Comparison of ENCODE assay signal across 19 cellular contexts in genomic region chr1:34816778-34817177, GRCh38. TPM values are rescaled to one million over a fixed set of nuclear protein-coding genes. Genes with fewer than 3 reads are reported as not detected.
DNase-seq lines count a peak whose midpoint lies in the region; ATAC-seq and TF ChIP-seq lines count a peak whose summit lies in the region.
"Had no signal": no experiment of that assay in that cellular context is flagged by ENCODE, and none has a peak within 500 bp of the region (broad histone marks: within the 10 kb centered on the region; RNA-seq: fewer than 3 reads in every experiment).

No MANE protein-coding gene starts in this region.

- DNase-seq in colonic mucosa, result peak; percentile 7
- DNase-seq in esophagus muscularis mucosa (ENCODE audit: extremely low spot score), result peak; percentile 57
- peak; percentile 7 for DNase-seq in osteocyte (ENCODE audit: extremely low spot score, unreplicated experiment)
- DNase-seq in stimulated activated CD4-positive, alpha-beta T cell treated with anti-CD3 and anti-CD28 coated beads, Interleukin-15, amount 100 ng/mL, for 24 hours, result no peak
- DNase-seq in activated naive CD4-positive, alpha-beta T cell treated with anti-CD3 and anti-CD28 coated beads, Interleukin-2, amount 50 U/mL, for 16 hours, result no peak
- DNase-seq in NCI-H2081 treated with DMSO at 0.1 percent for 48 hours (lab: John Stamatoyannopoulos, UW), result no peak
- no peak for DNase-seq in T-cell
- DNase-seq: ACHN; BE2C; C1 segment of cervical spinal cord; CD4-positive, CD25-positive, alpha-beta regulatory T cell; CD8-positive, alpha-beta memory T cell; COR-L47; DMS 273 treated with DMSO at 0.1 percent for 48 hours; DMS53; GM23248 had no signal

- CTCF ChIA-PET in T-cell (lab: Charles Lee), result interaction anchor here in 1 of 2 donors (0.6 kb wide), 1 partner anchor 330 kb away, joined by 3 read pairs; no protein-coding TSS in a partner anchor

- no peak for TF ChIP-seq CTCF in colonic mucosa (IDR thresholded peaks at IDR 0.05)
- no peak for TF ChIP-seq CTCF in esophagus muscularis mucosa (IDR thresholded peaks at IDR 0.05)
- no peak for TF ChIP-seq CTCF in osteocyte (IDR thresholded peaks at IDR 0.05)

- H3K27ac Mint-ChIP-seq in osteocyte (ENCODE audit: unreplicated experiment) (no peak overlapping the region), T-cell (no peak overlapping the region)
- H3K27ac Mint-ChIP-seq: CD4-positive, CD25-positive, alpha-beta regulatory T cell had no signal

- POLR2A ChIA-PET in T-cell (lab: Charles Lee), result no interaction called here

- intact Hi-C loops in colonic mucosa (cut with DNase I), result no loop called here
- intact Hi-C loops in esophagus muscularis mucosa (cut with DNase I), result no loop called here

- H3K36me3 Mint-ChIP-seq in osteocyte (ENCODE audit: unreplicated experiment) (no peaks in the 10 kb centered on the region), T-cell (peaks cover 15% of the 10 kb centered on the region)

- peaks cover 8% of the 10 kb centered on the region for H3K4me1 Mint-ChIP-seq in osteocyte (ENCODE audit: unreplicated experiment)
- no peaks in the 10 kb centered on the region for H3K4me1 Mint-ChIP-seq in T-cell
- H3K4me1 Mint-ChIP-seq: CD4-positive, CD25-positive, alpha-beta regulatory T cell; CD8-positive, alpha-beta memory T cell had no signal

- H3K27me3 Mint-ChIP-seq in osteocyte (ENCODE audit: unreplicated experiment) (peaks cover 2% of the 10 kb centered on the region), T-cell (no peaks in the 10 kb centered on the region)
- H3K27me3 Mint-ChIP-seq: CD8-positive, alpha-beta memory T cell had no signal

- no peak for TF ChIP-seq POLR2A in esophagus muscularis mucosa (IDR thresholded peaks at IDR 0.05; ENCODE audit: low read depth)

- ATAC-seq in T-cell (replicated peaks in 1 of 4), result no peak

- H3K9ac ChIP-seq in colonic mucosa (ENCODE audit: low read depth in 2 of 2, low read length in 2 of 2), result no peak overlapping the region
- H3K9ac ChIP-seq: GM23248 had no signal

- 64% methylated on average over 3 of the region's 3 CpGs for WGBS in esophagus muscularis mucosa

- H3K9me3 ChIP-seq in colonic mucosa (no peaks in the 10 kb centered on the region), esophagus muscularis mucosa (no peaks in the 10 kb centered on the region)
- H3K9me3 ChIP-seq: BE2C, HAP-1 had no signal

- H3K4me3 Mint-ChIP-seq in osteocyte (ENCODE audit: unreplicated experiment) (no peak overlapping the region), T-cell (no peak overlapping the region)
- H3K4me3 Mint-ChIP-seq: CD4-positive, CD25-positive, alpha-beta regulatory T cell; CD8-positive, alpha-beta memory T cell had no signal

- H3K27ac ChIP-seq in colonic mucosa (no peak overlapping the region), esophagus muscularis mucosa (replicated peaks in 1 of 4) (no peak overlapping the region)
- H3K27ac ChIP-seq: GM23248 had no signal

- no peak for TF ChIP-seq EP300 in esophagus muscularis mucosa (IDR thresholded peaks at IDR 0.05)

- H3K4me1 ChIP-seq in colonic mucosa (no peaks in the 10 kb centered on the region), esophagus muscularis mucosa (no peaks in the 10 kb centered on the region)
- H3K4me1 ChIP-seq: BE2C, HAP-1 had no signal

- peaks cover 6% of the 10 kb centered on the region for H3K9me3 Mint-ChIP-seq in osteocyte (ENCODE audit: unreplicated experiment)
- no peaks in the 10 kb centered on the region for H3K9me3 Mint-ChIP-seq in T-cell
- H3K9me3 Mint-ChIP-seq: CD4-positive, CD25-positive, alpha-beta regulatory T cell; CD8-positive, alpha-beta memory T cell had no signal

- H3K27me3 ChIP-seq in colonic mucosa (no peaks in the 10 kb centered on the region), esophagus muscularis mucosa (no peaks in the 10 kb centered on the region)
- H3K27me3 ChIP-seq: BE2C had no signal

- no peak overlapping the region for H3K4me3 ChIP-seq in colonic mucosa
- no peak overlapping the region for H3K4me3 ChIP-seq in esophagus muscularis mucosa
- H3K4me3 ChIP-seq: GM23248, HAP-1 had no signal

- H3K36me3 ChIP-seq in colonic mucosa (no peaks in the 10 kb centered on the region), esophagus muscularis mucosa (no peaks in the 10 kb centered on the region)
- H3K36me3 ChIP-seq: BE2C, HAP-1 had no signal

RNA-seq across cellular contexts. Expression of gene GJA4, which starts 24.0 kb away (rescaled TPM):
- total RNA-seq in colonic mucosa, result 1 to 10 TPM; 2.3 to 3.5 TPM
- total RNA-seq in esophagus muscularis mucosa, result 10 to 100 TPM in 3 of 4 donors, 1 to 10 TPM in 1; 5.8 to 41.0 (median 28.0) TPM
- not detected in 2 replicates for total RNA-seq in osteocyte
- not detected for total RNA-seq in T-cell
- total RNA-seq: CD4-positive, CD25-positive, alpha-beta regulatory T cell; CD8-positive, alpha-beta memory T cell; GM23248; H4; HT-29 had no signal

RNA-seq across cellular contexts. Expression of gene GJB3, which starts 35.8 kb away (rescaled TPM):
- 10 to 100 TPM in 1 of 2 donors, 1 to 10 TPM in 1; 7.5 to 20.7 TPM for total RNA-seq in colonic mucosa
- total RNA-seq in esophagus muscularis mucosa, result not detected
- not detected in 2 replicates for total RNA-seq in osteocyte
- total RNA-seq in T-cell, result not detected
- total RNA-seq: CD4-positive, CD25-positive, alpha-beta regulatory T cell; CD8-positive, alpha-beta memory T cell; H4 had no signal

RNA-seq across cellular contexts. Expression of gene SMIM12, which starts 42.8 kb away (rescaled TPM):
- total RNA-seq in colonic mucosa (10 to 100 TPM; 49.6 to 55.2 TPM), esophagus muscularis mucosa (10 to 100 TPM; 29.5 to 45.4 (median 39.0) TPM), osteocyte (38.6 and 39.6 TPM in 2 replicates), T-cell (10 to 100 TPM; 29.8 to 46.7 (median 37.1) TPM)

RNA-seq across cellular contexts. Expression of gene GJB4, which starts 57.2 kb away (rescaled TPM):
- under 1 TPM; 0.08 to 0.44 TPM for total RNA-seq in colonic mucosa
- total RNA-seq in esophagus muscularis mucosa, result not detected
- not detected in 2 replicates for total RNA-seq in osteocyte
- not detected for total RNA-seq in T-cell
- total RNA-seq: CD4-positive, CD25-positive, alpha-beta regulatory T cell; CD8-positive, alpha-beta memory T cell; GM23248; H4 had no signal

Comparison
In these comparisons a context has a peak if more than half of its experiments do, and no peak if none do; other contexts are left out.
1. DNase-seq: peak in colonic mucosa (single experiment), esophagus muscularis mucosa (single experiment) and osteocyte (single experiment); none in stimulated activated CD4-positive, alpha-beta T cell treated with anti-CD3 and anti-CD28 coated beads, Interleukin-15, amount 100 ng/mL, for 24 hours (single experiment), activated naive CD4-positive, alpha-beta T cell treated with anti-CD3 and anti-CD28 coated beads, Interleukin-2, amount 50 U/mL, for 16 hours (single experiment), NCI-H2081 treated with DMSO at 0.1 percent for 48 hours (single experiment) and T-cell (0 of 34).